ENCODE assay signal across 20 cellular contexts in genomic region chr1:187938092-187938491, GRCh38.
"Had no signal": no experiment of that assay in that cellular context is flagged by ENCODE, and none has a peak within 500 bp of the region (broad histone marks: within the 10 kb centered on the region; RNA-seq: fewer than 3 reads in every experiment).

No MANE protein-coding gene starts in this region.

- H3K27ac Mint-ChIP-seq: activated B cell treated with CpG ODN at 0.5 μM for 24 hours; activated CD4-positive, alpha-beta T cell treated with anti-CD3 and anti-CD28 coated beads for 36 hours; activated naive CD4-positive, alpha-beta T cell treated with anti-CD3 and anti-CD28 coated beads for 36 hours; activated naive CD8-positive, alpha-beta T cell treated with anti-CD3 and anti-CD28 coated beads, Interleukin-2, amount 10 ng/mL, durations not matched to agents 7 days and 5 days; immature natural killer cell; naive thymus-derived CD4-positive, alpha-beta T cell; stimulated activated naive CD8-positive, alpha-beta T cell treated with anti-CD3 and anti-CD28 coated beads, Interleukin-15, Interleukin-2, amounts not matched to agents 100 ng/mL and 50 ng/mL, for 24 hours had no signal

- H3K27me3 Mint-ChIP-seq: activated B cell treated with CpG ODN at 0.5 μM for 24 hours; activated CD4-positive, alpha-beta T cell treated with anti-CD3 and anti-CD28 coated beads for 36 hours; activated naive CD8-positive, alpha-beta T cell treated with anti-CD3 and anti-CD28 coated beads, Interleukin-2, amount 10 ng/mL, durations not matched to agents 7 days and 5 days; naive thymus-derived CD4-positive, alpha-beta T cell; stimulated activated naive CD8-positive, alpha-beta T cell treated with anti-CD3 and anti-CD28 coated beads, Interleukin-15, Interleukin-2, amounts not matched to agents 100 ng/mL and 50 ng/mL, for 24 hours had no signal

- H3K4me3 Mint-ChIP-seq: activated B cell treated with CpG ODN at 0.5 μM for 24 hours; activated CD4-positive, alpha-beta T cell treated with anti-CD3 and anti-CD28 coated beads for 36 hours; activated naive CD4-positive, alpha-beta T cell treated with anti-CD3 and anti-CD28 coated beads for 36 hours; activated naive CD8-positive, alpha-beta T cell treated with anti-CD3 and anti-CD28 coated beads, Interleukin-2, amount 10 ng/mL, durations not matched to agents 7 days and 5 days; immature natural killer cell; naive thymus-derived CD4-positive, alpha-beta T cell; neural crest cell; stimulated activated naive CD8-positive, alpha-beta T cell treated with anti-CD3 and anti-CD28 coated beads, Interleukin-15, Interleukin-2, amounts not matched to agents 100 ng/mL and 50 ng/mL, for 24 hours had no signal

- ATAC-seq: activated CD4-positive, alpha-beta T cell treated with anti-CD3 and anti-CD28 coated beads for 36 hours; left lobe of liver; naive thymus-derived CD4-positive, alpha-beta T cell; right lobe of liver had no signal

- H3K4me1 Mint-ChIP-seq: activated B cell treated with CpG ODN at 0.5 μM for 24 hours; activated CD4-positive, alpha-beta T cell treated with anti-CD3 and anti-CD28 coated beads for 36 hours; activated naive CD8-positive, alpha-beta T cell treated with anti-CD3 and anti-CD28 coated beads, Interleukin-2, amount 10 ng/mL, durations not matched to agents 7 days and 5 days; immature natural killer cell; naive thymus-derived CD4-positive, alpha-beta T cell; neural crest cell had no signal

- H3K36me3 Mint-ChIP-seq: activated naive CD8-positive, alpha-beta T cell treated with anti-CD3 and anti-CD28 coated beads, Interleukin-2, amount 10 ng/mL, durations not matched to agents 7 days and 5 days; naive thymus-derived CD4-positive, alpha-beta T cell had no signal

- DNase-seq: activated B cell treated with CpG ODN at 0.5 μM for 24 hours; activated CD4-positive, alpha-beta T cell treated with anti-CD3 and anti-CD28 coated beads for 36 hours; activated CD4-positive, alpha-beta T cell treated with anti-CD3 and anti-CD28 coated beads, Interleukin-2, amount 50 U/mL, for 4 hours; activated naive CD4-positive, alpha-beta T cell treated with anti-CD3 and anti-CD28 coated beads for 36 hours; activated naive CD8-positive, alpha-beta T cell treated with anti-CD3 and anti-CD28 coated beads, Interleukin-2, amount 10 ng/mL, durations not matched to agents 7 days and 5 days; activated T-cell treated with anti-CD3 and anti-CD28 coated beads, Interleukin-2, amount 50 U/mL, for 48 hours; amniotic stem cell; cerebellar nuclear complex; glutamatergic neuron; immature natural killer cell; naive thymus-derived CD4-positive, alpha-beta T cell; occipital lobe; posterior cingulate gyrus; right lobe of liver; stimulated activated CD4-positive, alpha-beta T cell treated with anti-CD3 and anti-CD28 coated beads, Interleukin-1b, Interleukin-23, amount 100 ng/mL, for 48 hours; substantia nigra; tibial artery had no signal

- H3K9me3 Mint-ChIP-seq: activated B cell treated with CpG ODN at 0.5 μM for 24 hours had no signal
